ENCODE assay signal across 14 cellular contexts in genomic region chr1:8404450-8405370, GRCh38.
A peak's percentile ranks its signal among the peaks of the same experiment; 100 is the strongest.
DNase-seq lines count a peak whose midpoint lies in the region; TF ChIP-seq lines count a peak whose summit lies in the region.
"Had no signal": no experiment of that assay in that cellular context is flagged by ENCODE, and none has a peak within 500 bp of the region (broad histone marks: within the 10 kb centered on the region; RNA-seq: fewer than 3 reads in every experiment).

No MANE protein-coding gene starts in this region.

- peak overlapping the region; percentile 6 to 40 for H3K27ac ChIP-seq in prostate gland
- H3K27ac ChIP-seq: ovary had no signal

- no peak for TF ChIP-seq CTCF in HFFc6 (IDR thresholded peaks at IDR 0.05)
- no peak for TF ChIP-seq CTCF in endothelial cell (IDR thresholded peaks at IDR 0.05; ENCODE audit: unreplicated experiment)
- no peak for TF ChIP-seq CTCF in prostate gland (IDR thresholded peaks at IDR 0.05)

- no peaks in the 10 kb centered on the region for H3K27me3 Mint-ChIP-seq in T-helper 1 cell treated with Interleukin-12 subunit alpha and Interleukin-12 subunit beta and Interleukin-4 antibody, amounts not matched to agents 30 μg/mL and 1 μg/mL, for 36 hours (ENCODE audit: low read depth)
- H3K27me3 Mint-ChIP-seq in HFFc6 (ENCODE audit: insufficient read depth) (peaks cover 1% of the 10 kb centered on the region; the same call in 1 of the 2 replicates), endothelial cell (ENCODE audit: unreplicated experiment) (peaks cover 11% of the 10 kb centered on the region)

- DNase-seq in T-helper 1 cell (no peak), HFFc6 (peak; percentile 12), endothelial cell (ENCODE audit: low spot score) (no peak), prostate gland (ENCODE audit: low spot score) (no peak), 8988T (no peak), NCI-H226 (no peak), NCI-H526 (lab: John Stamatoyannopoulos, UW) (no peak)
- DNase-seq: activated CD8-positive, alpha-beta memory T cell treated with anti-CD3 and anti-CD28 coated beads for 24 hours; activated gamma-delta T cell; mammary epithelial cell; NCI-H345; ovary; SIG-M5 had no signal

- H3K9me3 Mint-ChIP-seq in T-helper 1 cell treated with Interleukin-12 subunit alpha and Interleukin-12 subunit beta and Interleukin-4 antibody, amounts not matched to agents 30 μg/mL and 1 μg/mL, for 36 hours, result no peaks in the 10 kb centered on the region
- H3K9me3 Mint-ChIP-seq in HFFc6 (no peaks in the 10 kb centered on the region), endothelial cell (ENCODE audit: unreplicated experiment) (no peaks in the 10 kb centered on the region)

- peaks cover 22% of the 10 kb centered on the region for H3K4me1 ChIP-seq in prostate gland (replicated peaks)

- no peaks in the 10 kb centered on the region for H3K36me3 ChIP-seq in prostate gland
- H3K36me3 ChIP-seq: ovary had no signal

- no peak overlapping the region for H3K4me3 ChIP-seq in prostate gland
- H3K4me3 ChIP-seq: ovary had no signal

- H3K4me3 Mint-ChIP-seq in T-helper 1 cell treated with Interleukin-12 subunit alpha and Interleukin-12 subunit beta and Interleukin-4 antibody, amounts not matched to agents 30 μg/mL and 1 μg/mL, for 36 hours, result no peak overlapping the region
- no peak overlapping the region for H3K4me3 Mint-ChIP-seq in HFFc6
- H3K4me3 Mint-ChIP-seq in endothelial cell (ENCODE audit: unreplicated experiment), result peak overlapping the region; percentile 4

- no peak for TF ChIP-seq POLR2A in prostate gland (IDR thresholded peaks at IDR 0.05)

- 71% methylated on average over 10 of the region's 10 CpGs for WGBS in prostate gland

- peaks cover 29% of the 10 kb centered on the region for H3K4me1 Mint-ChIP-seq in T-helper 1 cell treated with Interleukin-12 subunit alpha and Interleukin-12 subunit beta and Interleukin-4 antibody, amounts not matched to agents 30 μg/mL and 1 μg/mL, for 36 hours (ENCODE audit: low read depth)
- H3K4me1 Mint-ChIP-seq in HFFc6 (ENCODE audit: low read depth) (peaks cover 43% of the 10 kb centered on the region), endothelial cell (ENCODE audit: unreplicated experiment) (peaks cover 20% of the 10 kb centered on the region)

- peaks cover 28% of the 10 kb centered on the region for H3K36me3 Mint-ChIP-seq in T-helper 1 cell treated with Interleukin-12 subunit alpha and Interleukin-12 subunit beta and Interleukin-4 antibody, amounts not matched to agents 30 μg/mL and 1 μg/mL, for 36 hours (ENCODE audit: low read depth)
- H3K36me3 Mint-ChIP-seq in HFFc6 (ENCODE audit: low read depth) (peaks cover 27% of the 10 kb centered on the region), endothelial cell (ENCODE audit: low read depth, unreplicated experiment) (peaks cover 24% of the 10 kb centered on the region)

- H3K9me3 ChIP-seq in prostate gland, result no peaks in the 10 kb centered on the region
- H3K9me3 ChIP-seq: ovary had no signal

- H3K27me3 ChIP-seq in prostate gland (replicated peaks; ENCODE audit: insufficient read depth), result no peaks in the 10 kb centered on the region
- H3K27me3 ChIP-seq: ovary had no signal

- intact Hi-C loops in prostate gland (cut with DNase I), result loop anchor here (5.0 kb wide), 1 partner anchor 32 kb away; no protein-coding TSS in a partner anchor

- H3K27ac Mint-ChIP-seq in T-helper 1 cell treated with Interleukin-12 subunit alpha and Interleukin-12 subunit beta and Interleukin-4 antibody, amounts not matched to agents 30 μg/mL and 1 μg/mL, for 36 hours, result peak overlapping the region; percentile 31
- H3K27ac Mint-ChIP-seq in HFFc6, result peak overlapping the region; percentile 1; the same call in 1 of the 2 replicates
- peak overlapping the region; percentile 58 for H3K27ac Mint-ChIP-seq in endothelial cell (ENCODE audit: unreplicated experiment)

Comparison
In these comparisons a context has a peak if more than half of its experiments do, and no peak if none do; other contexts are left out.
1. H3K27ac Mint-ChIP-seq: peak in every context shown above with its lines; median percentile 58 in endothelial cell; 31 in T-helper 1 cell treated with Interleukin-12 subunit alpha and Interleukin-12 subunit beta and Interleukin-4 antibody, amounts not matched to agents 30 μg/mL and 1 μg/mL, for 36 hours; 1 in HFFc6.